25 cellular contexts compared by ENCODE assay signal in the genomic region with DNA sequence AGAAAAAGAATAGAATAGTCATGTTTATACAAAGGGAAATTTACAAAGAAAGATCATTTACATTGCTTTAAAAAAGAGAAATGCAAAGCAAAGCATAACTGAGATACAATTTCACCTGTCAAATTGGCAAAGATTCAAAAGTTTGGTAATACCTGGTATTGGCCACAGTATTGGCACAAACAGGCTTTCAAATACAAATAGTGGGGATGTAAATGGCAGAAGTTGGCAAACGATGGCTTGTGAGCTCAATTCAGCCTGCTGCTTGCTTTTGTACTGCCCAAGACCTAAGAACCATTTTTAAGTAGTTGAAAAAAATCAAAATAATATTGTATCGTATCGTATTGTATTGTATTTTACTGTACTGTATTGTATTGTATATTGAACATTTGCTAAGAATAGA.
"Had no signal": no experiment of that assay in that cellular context is flagged by ENCODE, and none has a peak within 500 bp of the region (broad histone marks: within the 10 kb centered on the region; RNA-seq: fewer than 3 reads in every experiment).

No MANE protein-coding gene starts in this region.

- H3K4me3 Mint-ChIP-seq: effector memory CD8-positive, alpha-beta T cell; mesothelial cell of epicardium; naive B cell; natural killer cell treated with Interleukin-12 subunit alpha and Interleukin-12 subunit beta and Interleukin-15 and Interleukin-18, amount 100 ng/mL, for 72 hours; neural crest cell; type B pancreatic cell had no signal

- ATAC-seq: effector memory CD8-positive, alpha-beta T cell; heart right ventricle; left cardiac atrium; left lung; mucosa of descending colon; natural killer cell treated with Interleukin-12 subunit alpha and Interleukin-12 subunit beta and Interleukin-15 and Interleukin-18, amount 100 ng/mL, for 72 hours; sciatic nerve had no signal

- H3K4me1 Mint-ChIP-seq: naive B cell, neural crest cell had no signal

- H3K27me3 Mint-ChIP-seq: effector memory CD8-positive, alpha-beta T cell; naive B cell had no signal

- DNase-seq: cortex of kidney; effector memory CD8-positive, alpha-beta T cell; erythroblast; esophagus squamous epithelium; foreskin melanocyte; glutamatergic neuron; heart right ventricle; hippocampal formation; left cardiac atrium; left lung; mesenchymal stem cell; mucosa of descending colon; naive B cell; stimulated activated CD4-positive, alpha-beta T cell treated with anti-CD3 and anti-CD28 coated beads, Interleukin-12 subunit alpha, Interleukin-12 subunit beta, amount 100 ng/mL, for 4 hours; stimulated activated CD4-positive, alpha-beta T cell treated with anti-CD3 and anti-CD28 coated beads, Interleukin-1b, Interleukin-23, amount 100 ng/mL, for 48 hours; stimulated activated CD4-positive, alpha-beta T cell treated with anti-CD3 and anti-CD28 coated beads, Interleukin-4, amount 100 ng/mL, for 1 hour; stimulated activated CD8-positive, alpha-beta memory T cell treated with anti-CD3 and anti-CD28 coated beads, Interleukin-4, amount 100 ng/mL, for 48 hours; stimulated activated naive CD4-positive, alpha-beta T cell treated with Interleukin-2 at 50 U/mL for 16 hours; stomach; thyroid gland had no signal

- H3K27ac Mint-ChIP-seq: effector memory CD8-positive, alpha-beta T cell; mesothelial cell of epicardium; naive B cell; natural killer cell treated with Interleukin-12 subunit alpha and Interleukin-12 subunit beta and Interleukin-15 and Interleukin-18, amount 100 ng/mL, for 72 hours; type B pancreatic cell had no signal

- H3K36me3 Mint-ChIP-seq: mesothelial cell of epicardium; naive B cell; natural killer cell treated with Interleukin-12 subunit alpha and Interleukin-12 subunit beta and Interleukin-15 and Interleukin-18, amount 100 ng/mL, for 72 hours; type B pancreatic cell had no signal

- H3K9me3 Mint-ChIP-seq: mesothelial cell of epicardium; natural killer cell treated with Interleukin-12 subunit alpha and Interleukin-12 subunit beta and Interleukin-15 and Interleukin-18, amount 100 ng/mL, for 72 hours; neural crest cell; type B pancreatic cell had no signal
